9 cellular contexts compared by ENCODE assay signal in the genomic region with DNA sequence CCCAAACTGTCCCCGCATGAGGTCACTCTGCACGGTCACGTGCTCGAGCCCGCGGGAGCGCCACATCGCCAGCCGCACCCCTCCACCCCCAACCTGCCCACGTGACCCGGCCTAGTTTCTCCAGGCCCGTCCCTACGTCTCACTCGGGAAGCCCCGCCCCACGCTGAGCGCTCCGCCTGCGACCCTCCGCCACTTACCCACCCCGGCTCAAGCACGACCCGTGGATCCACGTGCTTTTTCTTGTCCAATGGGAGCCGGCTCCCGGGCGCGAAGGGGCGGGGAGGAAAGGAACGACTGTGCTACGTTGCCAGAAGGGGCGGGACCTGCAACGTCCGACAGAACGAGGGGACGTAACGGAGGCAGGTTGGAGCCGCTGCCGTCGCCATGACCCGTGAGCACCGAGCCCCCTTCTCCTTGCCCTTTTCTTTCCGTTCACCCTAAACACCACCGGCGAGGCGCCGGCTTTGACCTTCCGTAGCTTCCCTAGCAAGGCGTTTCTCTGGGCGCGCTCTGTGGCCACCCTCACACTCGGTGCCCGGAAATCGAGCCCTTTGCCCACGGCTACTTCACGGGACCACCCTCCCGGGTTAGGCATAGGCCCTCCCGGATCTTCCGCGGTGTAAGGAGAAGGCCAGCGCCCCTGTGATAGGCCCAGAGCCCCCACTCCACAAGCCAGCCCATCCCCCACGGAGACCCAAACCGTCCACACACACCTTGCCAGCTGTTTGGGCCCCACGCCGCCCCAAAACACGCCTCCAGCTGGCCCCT. TPM values are rescaled to one million over a fixed set of nuclear protein-coding genes. Genes with fewer than 3 reads are reported as not detected.
A peak's percentile ranks its signal among the peaks of the same experiment; 100 is the strongest.
DNase-seq lines count a peak whose midpoint lies in the region; ATAC-seq, FAIRE-seq and TF ChIP-seq lines count a peak whose summit lies in the region.
"Had no signal": no experiment of that assay in that cellular context is flagged by ENCODE, and none has a peak within 500 bp of the region (broad histone marks: within the 10 kb centered on the region; RNA-seq: fewer than 3 reads in every experiment).

A gene (plus strand): TSS at position 328 of the 768 bp plus-strand sequence. CDS start 57 bp downstream, at position 385.

- dilution Hi-C loops in keratinocyte (cut with MboI; ENCODE audit: extremely low pct_ligation_motif_present, low sequenced_read_pairs), result no loop called here

- H4K20me1 ChIP-seq in keratinocyte (ENCODE audit: control insufficient read depth, extremely low read depth, insufficient read depth, low read length), result no peaks in the 10 kb centered on the region

- H3K4me1 ChIP-seq in keratinocyte (ENCODE audit: control insufficient read depth, extremely low read depth, insufficient read depth, low read length), result peaks cover 17% of the 10 kb centered on the region

- TF ChIP-seq CTCF in AG09319 (IDR thresholded peaks at IDR 0.05; ENCODE audit: low read depth, low read length), result no peak
- no peak for TF ChIP-seq CTCF in keratinocyte (optimal IDR thresholded peaks at IDR 0.05 in 1 of 3, IDR thresholded peaks at IDR 0.05 in 1 of 3, conservative IDR thresholded peaks at IDR 0.05 in 1 of 3; ENCODE audit: extremely low read depth in 1 of 3, insufficient read depth in 2 of 3, low read length in 3 of 3)

- FAIRE-seq in keratinocyte (lab: Jason Lieb, UNC), result no peak
- FAIRE-seq: colon had no signal

- H3K4me3 ChIP-seq in keratinocyte (ENCODE audit: control insufficient read depth in 2 of 3, extremely low read depth in 1 of 3, insufficient read depth in 2 of 3, low read depth in 1 of 3, low read length in 3 of 3), result peak within 1 kb of the TSS; percentile 94 to 96 (median 94)

- peaks cover 33% of the 10 kb centered on the region for H3K79me2 ChIP-seq in keratinocyte (ENCODE audit: control insufficient read depth, insufficient read depth, low read length)

- peak; percentile 99 for DNase-seq in AG09319 (ENCODE audit: extremely low read depth, low read depth)
- peak; percentile 99 for DNase-seq in NCI-H460 (ENCODE audit: extremely low read depth, low read depth)
- DNase-seq in activated CD4-positive, CD25-positive, alpha-beta regulatory T cell treated with anti-CD3 and anti-CD28 coated beads, Interleukin-2, amount 50 U/mL, for 72 hours, result peak; percentile 99
- DNase-seq in cerebellar nuclear complex (lab: John Stamatoyannopoulos, UW), result peak; percentile 97 to 99
- DNase-seq in keratinocyte (ENCODE audit: low read depth, low spot score), result peak; percentile 95
- peak; percentile 99 for DNase-seq in stimulated activated CD4-positive, alpha-beta T cell treated with anti-CD3 and anti-CD28 coated beads, Interleukin-15, amount 100 ng/mL, for 1 hour (ENCODE audit: low read depth in 1 of 2, low spot score in 1 of 2)

- ATAC-seq in GM19035 (IDR thresholded peaks at IDR 0.05; ENCODE audit: unreplicated experiment) (peak; percentile 86), HG03354 (IDR thresholded peaks at IDR 0.05; ENCODE audit: poor library complexity, severe bottlenecking, unreplicated experiment) (peak; percentile 91)

- peak within 1 kb of the TSS; percentile 100 for H3K9ac ChIP-seq in keratinocyte (ENCODE audit: control insufficient read depth, extremely low read depth, insufficient read depth, low read length)

- H3K27me3 ChIP-seq in keratinocyte (ENCODE audit: control insufficient read depth, extremely low read depth, insufficient read depth, low read length), result no peaks in the 10 kb centered on the region

- no peaks in the 10 kb centered on the region for H3K9me3 ChIP-seq in keratinocyte (ENCODE audit: control insufficient read depth, low read depth, low read length)

- peak within 1 kb of the TSS; percentile 95 for H3K4me2 ChIP-seq in keratinocyte (ENCODE audit: control insufficient read depth, extremely low read depth, insufficient read depth, low read depth, low read length)

- H2AFZ ChIP-seq in keratinocyte (ENCODE audit: control insufficient read depth, low read length), result peak within 1 kb of the TSS; percentile 98

- no peaks in the 10 kb centered on the region for H3K9me1 ChIP-seq in keratinocyte (ENCODE audit: control insufficient read depth, extremely low read depth, insufficient read depth, low read length)

- H3K27ac ChIP-seq in keratinocyte (ENCODE audit: control insufficient read depth, insufficient read depth, low read length), result peak within 1 kb of the TSS; percentile 97

- peaks cover 19 to 37% of the 10 kb centered on the region in 2 experiments for H3K36me3 ChIP-seq in keratinocyte (ENCODE audit: control insufficient read depth in 2 of 2, extremely low read depth in 1 of 2, insufficient read depth in 2 of 2, low read length in 2 of 2)

RNA-seq across cellular contexts. Expression of the gene that starts here (rescaled TPM):
- 304 and 355 TPM in 2 replicates for total RNA-seq in NCI-H460 (2014; rRNA removed; shearing (Covaris generic))
- 311 and 468 TPM in 2 replicates for polyA plus RNA-seq in NCI-H460 (2014; cell fraction: nucleus; rRNA removed)
- polyA plus RNA-seq in keratinocyte, result 534 to 968 TPM (median 719 TPM) in 3 replicates
- polyA plus RNA-seq in keratinocyte (2011; ENCODE audit: low read depth), result 322 TPM
- polyA plus RNA-seq in keratinocyte (2011; cell fraction: cytosol; rRNA removed), result 946 and 1,578 TPM in 2 replicates
- polyA plus RNA-seq in keratinocyte (2011; cell fraction: nucleus; rRNA removed), result 342 and 481 TPM in 2 replicates
- 796 and 1,089 TPM in 2 replicates for polyA plus RNA-seq in keratinocyte (2012; ENCODE audit: low replicate concordance)
- polyA minus RNA-seq in keratinocyte, result 191 to 493 TPM (median 480 TPM) in 3 replicates
- 254 TPM for polyA minus RNA-seq in keratinocyte (2011; cell fraction: cytosol; rRNA and poly(A)+ RNA removed)
- polyA minus RNA-seq in keratinocyte (2011; cell fraction: nucleus; rRNA and poly(A)+ RNA removed), result 50.3 and 53.9 TPM in 2 replicates

Comparison
In these comparisons a context has a peak if more than half of its experiments do, and no peak if none do; other contexts are left out.
1. Peak in every context shown above with its lines: DNase-seq, ATAC-seq, H3K4me3 ChIP-seq and H3K27ac ChIP-seq.